In genomic region chr1:6813165-6813564, GRCh38 we compare ENCODE assay signal across 30 cellular contexts.
"Had no signal": no experiment of that assay in that cellular context is flagged by ENCODE, and none has a peak within 500 bp of the region (broad histone marks: within the 10 kb centered on the region; RNA-seq: fewer than 3 reads in every experiment).

No MANE protein-coding gene starts in this region.

- H3K27me3 Mint-ChIP-seq: dendritic cell treated with granulocyte-macrophage colony-stimulating factor and Interleukin-4, amounts not matched to agents 40 ng/mL and 50 ng/mL, for 4 days; effector memory CD8-positive, alpha-beta T cell had no signal

- H3K4me3 ChIP-seq: colonic mucosa, coronary artery, dorsolateral prefrontal cortex, esophagus muscularis mucosa, esophagus squamous epithelium, gastrocnemius medialis, gastroesophageal sphincter, heart left ventricle, heart right ventricle, hepatocyte had no signal

- H3K27ac ChIP-seq: colonic mucosa, coronary artery, dorsolateral prefrontal cortex, epithelial cell of prostate, esophagus muscularis mucosa, esophagus squamous epithelium, foreskin keratinocyte, gastrocnemius medialis, gastroesophageal sphincter, heart left ventricle, heart right ventricle, hepatocyte had no signal

- H3K4me3 Mint-ChIP-seq: dendritic cell treated with granulocyte-macrophage colony-stimulating factor and Interleukin-4, amounts not matched to agents 40 ng/mL and 50 ng/mL, for 4 days; effector memory CD8-positive, alpha-beta T cell; endodermal cell had no signal

- H3K9me3 Mint-ChIP-seq: dendritic cell treated with granulocyte-macrophage colony-stimulating factor and Interleukin-4, amounts not matched to agents 40 ng/mL and 50 ng/mL, for 4 days; effector memory CD8-positive, alpha-beta T cell; endodermal cell had no signal

- H3K36me3 ChIP-seq: colonic mucosa, esophagus muscularis mucosa, gastrocnemius medialis, heart right ventricle had no signal

- H2AFZ ChIP-seq: hepatocyte had no signal

- H3K4me2 ChIP-seq: hepatocyte had no signal

- ATAC-seq: effector memory CD8-positive, alpha-beta T cell; esophagus mucosa; foreskin keratinocyte; gastrocnemius medialis; gastroesophageal sphincter; heart left ventricle; heart right ventricle had no signal

- DNase-seq: colonic mucosa; cortex of kidney; dermis blood vessel endothelial cell; dorsolateral prefrontal cortex; effector CD4-positive, alpha-beta T cell; effector CD8-positive, alpha-beta T cell; effector memory CD4-positive, alpha-beta T cell; effector memory CD8-positive, alpha-beta T cell; endodermal cell; erythroblast; esophagus squamous epithelium; foreskin fibroblast; foreskin keratinocyte; foreskin melanocyte; gastrocnemius medialis; glutamatergic neuron; head of caudate nucleus; heart left ventricle; heart right ventricle had no signal

- H3K27ac Mint-ChIP-seq: dendritic cell treated with granulocyte-macrophage colony-stimulating factor and Interleukin-4, amounts not matched to agents 40 ng/mL and 50 ng/mL, for 4 days; effector memory CD8-positive, alpha-beta T cell; endodermal cell had no signal

- H3K4me1 ChIP-seq: colonic mucosa, esophagus squamous epithelium, foreskin keratinocyte had no signal

- H3K4me1 Mint-ChIP-seq: endodermal cell had no signal

- H3K27me3 ChIP-seq: colonic mucosa, dorsolateral prefrontal cortex, esophagus muscularis mucosa, esophagus squamous epithelium, foreskin keratinocyte, gastrocnemius medialis, gastroesophageal sphincter, heart left ventricle, heart right ventricle, hepatocyte had no signal

- FAIRE-seq: colon, endometrium, endothelial cell of umbilical vein, frontal cortex had no signal

- H3K9me3 ChIP-seq: colonic mucosa, esophagus muscularis mucosa, esophagus squamous epithelium, gastrocnemius medialis, gastroesophageal sphincter, heart left ventricle, heart right ventricle had no signal
